In the genomic region with DNA sequence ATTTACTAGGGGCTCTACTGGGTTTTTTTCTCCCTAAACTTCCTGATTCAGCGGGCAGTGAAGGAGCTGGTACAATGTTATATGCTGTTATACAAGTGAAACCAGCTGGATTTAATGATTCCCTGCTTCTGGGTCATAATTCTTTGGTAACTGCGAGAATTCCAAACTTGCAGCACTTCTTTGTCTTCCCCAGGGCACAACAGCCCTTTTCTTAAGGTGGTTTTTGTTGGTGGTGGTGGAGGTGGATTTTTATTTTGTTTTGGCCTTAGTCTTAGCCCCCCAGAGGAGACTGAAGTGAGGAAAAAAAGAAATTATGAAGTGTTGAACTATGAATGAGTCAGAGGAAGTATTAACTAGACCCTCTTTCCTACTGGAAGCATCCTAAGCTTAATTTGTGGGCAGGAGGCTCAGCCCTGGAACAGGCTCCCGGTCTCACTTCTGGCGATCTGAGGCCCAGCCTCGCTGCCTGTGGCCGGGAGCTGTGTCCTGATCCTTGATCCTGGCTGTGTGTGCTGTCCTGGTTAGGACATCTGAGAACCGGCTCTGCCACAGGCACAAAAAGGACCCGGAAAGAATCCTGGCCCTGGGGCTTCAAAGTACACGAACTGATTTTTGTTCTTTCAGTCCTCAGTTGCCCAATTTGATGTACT, we compare ENCODE assay signal across 22 cellular contexts.
DNase-seq lines count a peak whose midpoint lies in the region; ATAC-seq and TF ChIP-seq lines count a peak whose summit lies in the region.
"Had no signal": no experiment of that assay in that cellular context is flagged by ENCODE, and none has a peak within 500 bp of the region (broad histone marks: within the 10 kb centered on the region; RNA-seq: fewer than 3 reads in every experiment).

No MANE protein-coding gene starts in this region.

- TF ChIP-seq EP300 in esophagus muscularis mucosa (IDR thresholded peaks at IDR 0.05) (no peak), stomach (IDR thresholded peaks at IDR 0.05) (no peak)

- H3K4me3 Mint-ChIP-seq in nephron progenitor cell: peak overlapping the region; percentile 3
- H3K4me3 Mint-ChIP-seq: CD14-positive monocyte; T-helper 1 cell treated with Interleukin-12 subunit alpha and Interleukin-12 subunit beta and Interleukin-4 antibody, amounts not matched to agents 30 μg/mL and 1 μg/mL, for 36 hours had no signal

- H3K27me3 ChIP-seq in esophagus muscularis mucosa: no peaks in the 10 kb centered on the region
- H3K27me3 ChIP-seq in H7 (ENCODE audit: control insufficient read depth, insufficient read depth, low read length): no peaks in the 10 kb centered on the region
- no peaks in the 10 kb centered on the region for H3K27me3 ChIP-seq in stomach
- no peaks in the 10 kb centered on the region for H3K27me3 ChIP-seq in gastrocnemius medialis
- no peaks in the 10 kb centered on the region for H3K27me3 ChIP-seq in MG63
- H3K27me3 ChIP-seq: gastroesophageal sphincter, neutrophil had no signal

- TF ChIP-seq CTCF in esophagus muscularis mucosa (IDR thresholded peaks at IDR 0.05) (no peak), nephron progenitor cell (IDR thresholded peaks at IDR 0.05) (no peak), stomach (IDR thresholded peaks at IDR 0.05) (no peak), gastrocnemius medialis (IDR thresholded peaks at IDR 0.05 in 4 of 5, conservative IDR thresholded peaks at IDR 0.05 in 1 of 5) (no peak)

- peak overlapping the region; percentile 89 for H3K27ac Mint-ChIP-seq in nephron progenitor cell
- H3K27ac Mint-ChIP-seq: CD14-positive monocyte; T-helper 1 cell treated with Interleukin-12 subunit alpha and Interleukin-12 subunit beta and Interleukin-4 antibody, amounts not matched to agents 30 μg/mL and 1 μg/mL, for 36 hours had no signal

- no peaks in the 10 kb centered on the region for H3K36me3 Mint-ChIP-seq in nephron progenitor cell (ENCODE audit: low read depth)
- H3K36me3 Mint-ChIP-seq: CD14-positive monocyte had no signal

- peaks cover 52% of the 10 kb centered on the region for H3K4me1 Mint-ChIP-seq in nephron progenitor cell

- no peak for ATAC-seq in gastrocnemius medialis
- ATAC-seq: gastroesophageal sphincter had no signal

- no peak for TF ChIP-seq POLR2A in esophagus muscularis mucosa (IDR thresholded peaks at IDR 0.05; ENCODE audit: low read depth)
- TF ChIP-seq POLR2A in stomach (IDR thresholded peaks at IDR 0.05): no peak
- no peak for TF ChIP-seq POLR2A in gastrocnemius medialis (IDR thresholded peaks at IDR 0.05)

- H3K27ac ChIP-seq in esophagus muscularis mucosa (replicated peaks in 1 of 4) (no peak overlapping the region), stomach (no peak overlapping the region), gastrocnemius medialis (no peak overlapping the region)
- H3K27ac ChIP-seq: gastroesophageal sphincter, KMS-11, neutrophil, WERI-Rb-1 had no signal

- in situ Hi-C loops in gastrocnemius medialis (cut with MboI; ENCODE audit: low sequenced_read_pairs in 4 of 4): no loop called here

- 75% methylated on average over 9 of the region's 9 CpGs for WGBS in esophagus muscularis mucosa
- 77 to 87% (median 83%) methylated on average over 9 of the region's 9 CpGs for WGBS in stomach, 5 donors

- intact Hi-C loops in esophagus muscularis mucosa (cut with DNase I): no loop called here
- intact Hi-C loops in stomach (cut with DNase I; ENCODE audit: low total_unique reads): no loop called here
- intact Hi-C loops in gastrocnemius medialis (cut with DNase I; ENCODE audit: low total_unique reads): no loop called here

- H3K9me3 Mint-ChIP-seq in nephron progenitor cell: no peaks in the 10 kb centered on the region
- H3K9me3 Mint-ChIP-seq: T-helper 1 cell treated with Interleukin-12 subunit alpha and Interleukin-12 subunit beta and Interleukin-4 antibody, amounts not matched to agents 30 μg/mL and 1 μg/mL, for 36 hours had no signal

- no peaks in the 10 kb centered on the region for H3K36me3 ChIP-seq in esophagus muscularis mucosa
- H3K36me3 ChIP-seq in H7 (replicated peaks; ENCODE audit: control insufficient read depth, insufficient read depth, low read length): no peaks in the 10 kb centered on the region
- no peaks in the 10 kb centered on the region for H3K36me3 ChIP-seq in stomach
- H3K36me3 ChIP-seq in gastrocnemius medialis: no peaks in the 10 kb centered on the region
- H3K36me3 ChIP-seq in MG63: no peaks in the 10 kb centered on the region
- H3K36me3 ChIP-seq: gastroesophageal sphincter, neutrophil, WERI-Rb-1 had no signal

- no peak overlapping the region for H3K4me3 ChIP-seq in esophagus muscularis mucosa
- H3K4me3 ChIP-seq in H7 (ENCODE audit: insufficient read depth, low read depth, low read length): no peak overlapping the region
- no peak overlapping the region for H3K4me3 ChIP-seq in stomach
- H3K4me3 ChIP-seq in gastrocnemius medialis: no peak overlapping the region
- H3K4me3 ChIP-seq in MG63: no peak overlapping the region
- H3K4me3 ChIP-seq: gastroesophageal sphincter had no signal

- H3K27me3 Mint-ChIP-seq in nephron progenitor cell (ENCODE audit: low read depth, poor library complexity): peaks cover 2% of the 10 kb centered on the region

- peak; percentile 21 for DNase-seq in A172 (ENCODE audit: low spot score)
- peak; percentile 66 for DNase-seq in GM04503 (ENCODE audit: low read depth)
- peak; percentile 37 for DNase-seq in esophagus muscularis mucosa (ENCODE audit: extremely low spot score)
- no peak for DNase-seq in nephron progenitor cell
- no peak for DNase-seq in H7
- DNase-seq in stomach: no peak
- DNase-seq in gastrocnemius medialis: no peak
- DNase-seq in MG63: no peak
- DNase-seq: activated CD4-positive, alpha-beta T cell treated with anti-CD3 and anti-CD28 coated beads, Interleukin-2, amount 50 U/mL, for 1 hour; activated effector memory CD4-positive, alpha-beta T cell treated with anti-CD3 and anti-CD28 coated beads, Interleukin-2, amount 50 U/mL, for 16 hours; midbrain; NCI-H1694 treated with DMSO at 0.1 percent for 48 hours; NCI-H774; OCI-M1; SHP77 treated with DMSO at 0.1 percent for 48 hours; stimulated activated CD8-positive, alpha-beta memory T cell treated with anti-CD3 and anti-CD28 coated beads, Interleukin-4, amount 100 ng/mL, for 48 hours; WERI-Rb-1 had no signal

- H3K9me3 ChIP-seq in esophagus muscularis mucosa (no peaks in the 10 kb centered on the region), stomach (no peaks in the 10 kb centered on the region), gastrocnemius medialis (no peaks in the 10 kb centered on the region), MG63 (no peaks in the 10 kb centered on the region)
- H3K9me3 ChIP-seq: gastroesophageal sphincter, neutrophil had no signal

- no peaks in the 10 kb centered on the region for H3K4me1 ChIP-seq in esophagus muscularis mucosa
- no peaks in the 10 kb centered on the region for H3K4me1 ChIP-seq in stomach
- no peaks in the 10 kb centered on the region for H3K4me1 ChIP-seq in gastrocnemius medialis
- H3K4me1 ChIP-seq: gastroesophageal sphincter had no signal

Comparison
In these comparisons a context has a peak if more than half of its experiments do, and no peak if none do; other contexts are left out.
1. DNase-seq: peak in A172 (single experiment), GM04503 (single experiment) and esophagus muscularis mucosa (single experiment); none in nephron progenitor cell (single experiment), H7 (single experiment), stomach (single experiment), gastrocnemius medialis (0 of 2) and MG63 (single experiment).